ENCODE assay signal across 7 cellular contexts in genomic region chr5:402219-402614, GRCh38. TPM values are rescaled to one million over a fixed set of nuclear protein-coding genes. Genes with fewer than 3 reads are reported as not detected.
DNase-seq lines count a peak whose midpoint lies in the region; ATAC-seq, FAIRE-seq and TF ChIP-seq lines count a peak whose summit lies in the region.
"Not testable (repeated sequence)": the region's sequence is repeated elsewhere in the genome, so short reads cannot be mapped to it uniquely, and the experiment has no call there.

No MANE protein-coding gene starts in this region.

- H3K4me1 Mint-ChIP-seq in activated B cell treated with CpG ODN at 0.5 μM for 24 hours, result peaks cover 51% of the 10 kb centered on the region
- H3K4me1 Mint-ChIP-seq in dendritic cell treated with granulocyte-macrophage colony-stimulating factor and Interleukin-4, amounts not matched to agents 40 ng/mL and 50 ng/mL, for 4 days (ENCODE audit: low read depth), result peaks cover 83% of the 10 kb centered on the region

- CTCF ChIA-PET in activated B cell treated with CpG ODN at 0.5 μM for 24 hours (lab: Charles Lee), result not testable (repeated sequence)

- not testable (repeated sequence) for H3K9me3 Mint-ChIP-seq in activated B cell treated with CpG ODN at 0.5 μM for 24 hours; activated naive CD4-positive, alpha-beta T cell treated with anti-CD3 and anti-CD28 coated beads, Interleukin-2, amount 50 U/mL, for 72 hours; dendritic cell treated with granulocyte-macrophage colony-stimulating factor and Interleukin-4, amounts not matched to agents 40 ng/mL and 50 ng/mL, for 4 days

- POLR2A ChIA-PET in activated B cell treated with CpG ODN at 0.5 μM for 24 hours (lab: Charles Lee), result interaction anchor here (0.6 to 1.6 kb wide), 3 partner anchors 28 to 36 kb away, joined by 3 to 6 read pairs (median 4); no protein-coding TSS in a partner anchor

- H3K27ac ChIP-seq in BLaER1 treated with 17β-estradiol and CSF1 and Interleukin-3, amounts not matched to agents 10 nM and 100 nM, result peak overlapping the region in 1 of 11 experiments; percentile 91; a peak in 1 of 22 replicates

- peaks cover 0 to 60% (median 5%) of the 10 kb centered on the region in 11 experiments; a peak in 10 of 22 replicates for H3K27me3 ChIP-seq in BLaER1 treated with 17β-estradiol and CSF1 and Interleukin-3, amounts not matched to agents 10 nM and 100 nM

- peak; percentile 48 for FAIRE-seq in HTR-8/SVneo (lab: Jason Lieb, UNC)

- peak overlapping the region; percentile 82 for H3K27ac Mint-ChIP-seq in activated B cell treated with CpG ODN at 0.5 μM for 24 hours
- peak overlapping the region; percentile 72 to 85 for H3K27ac Mint-ChIP-seq in activated naive CD4-positive, alpha-beta T cell treated with anti-CD3 and anti-CD28 coated beads, Interleukin-2, amount 50 U/mL, for 72 hours
- H3K27ac Mint-ChIP-seq in dendritic cell treated with granulocyte-macrophage colony-stimulating factor and Interleukin-4, amounts not matched to agents 40 ng/mL and 50 ng/mL, for 4 days, result peak overlapping the region; percentile 99

- DNase-seq in HTR-8/SVneo (ENCODE audit: insufficient read length, low spot score); activated B cell treated with CpG ODN at 0.5 μM for 24 hours: not testable (repeated sequence)
- peak in 1 of 2 donors; percentile 21 for DNase-seq in activated naive CD4-positive, alpha-beta T cell treated with anti-CD3 and anti-CD28 coated beads, Interleukin-2, amount 50 U/mL, for 72 hours (ENCODE audit: low spot score in 2 of 2)
- peak; percentile 8 for DNase-seq in mucosa of gallbladder (ENCODE audit: low spot score)
- peak; percentile 37 for DNase-seq in posterior vena cava (ENCODE audit: low spot score)

- H3K4me3 Mint-ChIP-seq in activated B cell treated with CpG ODN at 0.5 μM for 24 hours; dendritic cell treated with granulocyte-macrophage colony-stimulating factor and Interleukin-4, amounts not matched to agents 40 ng/mL and 50 ng/mL, for 4 days: not testable (repeated sequence)

- H3K27me3 Mint-ChIP-seq in activated B cell treated with CpG ODN at 0.5 μM for 24 hours, result peaks cover 22% of the 10 kb centered on the region
- not testable (repeated sequence) for H3K27me3 Mint-ChIP-seq in dendritic cell treated with granulocyte-macrophage colony-stimulating factor and Interleukin-4, amounts not matched to agents 40 ng/mL and 50 ng/mL, for 4 days

- H4K20me1 ChIP-seq in BLaER1 treated with 17β-estradiol and CSF1 and Interleukin-3, amounts not matched to agents 10 nM and 100 nM, result peaks cover 0 to 12% (median 0%) of the 10 kb centered on the region in 11 experiments; a peak in 1 of 22 replicates

- not testable (repeated sequence) for H3K9ac ChIP-seq in BLaER1 treated with 17β-estradiol and CSF1 and Interleukin-3, amounts not matched to agents 10 nM and 100 nM

- not testable (repeated sequence) for H3K36me3 Mint-ChIP-seq in activated B cell treated with CpG ODN at 0.5 μM for 24 hours (ENCODE audit: low read depth)
- H3K36me3 Mint-ChIP-seq in activated naive CD4-positive, alpha-beta T cell treated with anti-CD3 and anti-CD28 coated beads, Interleukin-2, amount 50 U/mL, for 72 hours, result peaks cover 33 to 47% of the 10 kb centered on the region in 2 donors
- peaks cover 71% of the 10 kb centered on the region for H3K36me3 Mint-ChIP-seq in dendritic cell treated with granulocyte-macrophage colony-stimulating factor and Interleukin-4, amounts not matched to agents 40 ng/mL and 50 ng/mL, for 4 days (ENCODE audit: low read depth)

- not testable (repeated sequence) for H3K4me3 ChIP-seq in BLaER1 treated with 17β-estradiol and CSF1 and Interleukin-3, amounts not matched to agents 10 nM and 100 nM

- H3K4me1 ChIP-seq in BLaER1 treated with 17β-estradiol and CSF1 and Interleukin-3, amounts not matched to agents 10 nM and 100 nM, result peaks cover 65 to 88% (median 72%) of the 10 kb centered on the region in 10 experiments

- TF ChIP-seq CTCF in activated B cell treated with CpG ODN at 0.5 μM for 24 hours (IDR thresholded peaks at IDR 0.05), result not testable (repeated sequence)

- not testable (repeated sequence) for H3K36me3 ChIP-seq in BLaER1 treated with 17β-estradiol and CSF1 and Interleukin-3, amounts not matched to agents 10 nM and 100 nM

- not testable (repeated sequence) for ATAC-seq in activated B cell treated with CpG ODN at 0.5 μM for 24 hours (ENCODE audit: low read depth); activated naive CD4-positive, alpha-beta T cell treated with anti-CD3 and anti-CD28 coated beads, Interleukin-2, amount 50 U/mL, for 72 hours

- peak overlapping the region; percentile 83 to 99 (median 94) for H3K4me2 ChIP-seq in BLaER1 treated with 17β-estradiol and CSF1 and Interleukin-3, amounts not matched to agents 10 nM and 100 nM

- intact Hi-C loops in activated B cell treated with CpG ODN at 0.5 μM for 24 hours (cut with micrococcal nuclease), result loop anchor here (2.0 kb wide), 1 partner anchor 63 kb away; no protein-coding TSS in a partner anchor
- intact Hi-C loops in dendritic cell treated with granulocyte-macrophage colony-stimulating factor and Interleukin-4, amounts not matched to agents 40 ng/mL and 50 ng/mL, for 4 days (cut with micrococcal nuclease); posterior vena cava (cut with DNase I): not testable (repeated sequence)

- not testable (repeated sequence) for H3K9me3 ChIP-seq in BLaER1 treated with 17β-estradiol and CSF1 and Interleukin-3, amounts not matched to agents 10 nM and 100 nM (replicated peaks in 1 of 11)

RNA-seq across cellular contexts. Expression of gene EXOC3, which starts 40.8 kb away (rescaled TPM):
- total RNA-seq in activated B cell treated with CpG ODN at 0.5 μM for 24 hours (75.9 and 79.6 TPM in 2 replicates), mucosa of gallbladder (71.6 TPM), posterior vena cava (10 to 100 TPM; 52.6 to 54.2 TPM)
- total RNA-seq in activated naive CD4-positive, alpha-beta T cell treated with anti-CD3 and anti-CD28 coated beads, Interleukin-2, amount 50 U/mL, for 72 hours, result 100 to 1,000 TPM in 1 of 2 donors, 10 to 100 TPM in 1; 83.8 to 101 TPM
